In the genomic region with DNA sequence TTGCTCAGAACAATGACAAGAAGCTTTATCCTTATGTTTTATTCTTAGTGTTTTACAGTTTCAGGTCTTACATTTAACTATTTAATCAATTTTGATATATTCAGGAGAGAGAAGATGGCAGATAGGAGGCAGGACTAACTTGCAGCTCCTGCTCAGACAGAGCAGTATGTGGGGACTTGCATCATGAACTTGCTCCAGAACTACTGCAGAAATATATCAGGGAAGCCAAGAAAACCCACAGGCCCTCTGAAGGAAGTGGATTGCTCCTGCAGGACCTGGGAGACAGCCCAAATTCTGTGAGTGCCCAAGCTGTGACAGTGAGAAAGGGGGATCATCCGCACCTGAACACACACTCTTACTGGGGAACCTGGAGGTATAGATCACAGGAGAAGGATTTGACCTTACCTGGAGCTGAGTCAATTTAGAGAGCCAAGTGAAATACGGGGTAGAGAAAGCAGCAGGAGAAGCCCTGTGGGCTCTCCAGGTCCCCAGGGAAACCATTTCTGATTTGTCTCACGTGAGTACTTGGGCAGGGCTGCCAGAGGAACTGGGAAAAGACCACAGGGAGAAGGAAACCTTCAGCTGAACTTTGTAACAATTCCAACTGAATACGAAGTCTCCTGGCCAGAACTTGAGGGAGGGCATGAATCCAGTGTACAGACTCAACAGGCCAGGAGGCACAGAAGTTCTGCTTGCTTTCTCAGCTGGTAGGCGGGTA, we compare ENCODE assay signal across 27 cellular contexts. TPM values are rescaled to one million over a fixed set of nuclear protein-coding genes. Genes with fewer than 3 reads are reported as not detected.
A peak's percentile ranks its signal among the peaks of the same experiment; 100 is the strongest.
DNase-seq lines count a peak whose midpoint lies in the region; TF ChIP-seq lines count a peak whose summit lies in the region.
"Had no signal": no experiment of that assay in that cellular context is flagged by ENCODE, and none has a peak within 500 bp of the region (broad histone marks: within the 10 kb centered on the region; RNA-seq: fewer than 3 reads in every experiment).

No MANE protein-coding gene starts in this region.

- H3K27me3 Mint-ChIP-seq in chondrocyte (ENCODE audit: low read depth), result no peaks in the 10 kb centered on the region
- peaks cover 6% of the 10 kb centered on the region for H3K27me3 Mint-ChIP-seq in osteocyte (ENCODE audit: unreplicated experiment)
- no peaks in the 10 kb centered on the region for H3K27me3 Mint-ChIP-seq in activated CD4-positive, alpha-beta memory T cell treated with anti-CD3 and anti-CD28 coated beads, Interleukin-2, amount 10 ng/mL, durations not matched to agents 7 days and 5 days
- H3K27me3 Mint-ChIP-seq: B cell had no signal

- H3K4me3 ChIP-seq in tibial artery, result no peak overlapping the region
- H3K4me3 ChIP-seq: SJSA1 had no signal

- H3K9me3 Mint-ChIP-seq in chondrocyte (ENCODE audit: low read depth) (peaks cover 5% of the 10 kb centered on the region), osteocyte (ENCODE audit: unreplicated experiment) (no peaks in the 10 kb centered on the region)
- no peaks in the 10 kb centered on the region for H3K9me3 Mint-ChIP-seq in activated CD4-positive, alpha-beta memory T cell treated with anti-CD3 and anti-CD28 coated beads, Interleukin-2, amount 10 ng/mL, durations not matched to agents 7 days and 5 days

- no peak for DNase-seq in chondrocyte (ENCODE audit: low spot score)
- DNase-seq in fibroblast of gingiva (ENCODE audit: low read depth), result peak; percentile 56
- no peak for DNase-seq in osteocyte (ENCODE audit: extremely low spot score, unreplicated experiment)
- peak; percentile 30 to 80 for DNase-seq in tibial artery
- no peak for DNase-seq in activated CD4-positive, alpha-beta memory T cell treated with anti-CD3 and anti-CD28 coated beads, Interleukin-2, amount 10 ng/mL, durations not matched to agents 7 days and 5 days
- DNase-seq in A172 (ENCODE audit: low spot score), result no peak
- no peak for DNase-seq in NCI-H2196 (lab: John Stamatoyannopoulos, UW; ENCODE audit: unreplicated experiment)
- DNase-seq: Caco-2; CD8-positive, alpha-beta T cell; HCEC 1CT; Karpas-422; NCI-H1105 treated with DMSO at 0.1 percent for 48 hours; NCI-H146; NCI-H1930; NCI-H2107; NCI-H446 treated with DMSO at 0.1 percent for 48 hours; NCI-H526; NCI-H82; NK-92 treated with Interleukin-12 subunit alpha and Interleukin-12 subunit beta, amount 100 ng/mL, for 24 hours; PC-3; Right ventricle myocardium superior had no signal

- no peaks in the 10 kb centered on the region for H3K36me3 Mint-ChIP-seq in chondrocyte (ENCODE audit: low read depth)
- no peaks in the 10 kb centered on the region for H3K36me3 Mint-ChIP-seq in osteocyte (ENCODE audit: unreplicated experiment)
- no peaks in the 10 kb centered on the region for H3K36me3 Mint-ChIP-seq in activated CD4-positive, alpha-beta memory T cell treated with anti-CD3 and anti-CD28 coated beads, Interleukin-2, amount 10 ng/mL, durations not matched to agents 7 days and 5 days (ENCODE audit: low read depth)
- H3K36me3 Mint-ChIP-seq: CD8-positive, alpha-beta T cell had no signal

- H3K27me3 ChIP-seq in tibial artery, result no peaks in the 10 kb centered on the region
- H3K27me3 ChIP-seq: SJSA1 had no signal

- peak overlapping the region; percentile 63 to 67 for H3K27ac ChIP-seq in tibial artery
- H3K27ac ChIP-seq: C4-2B, SJSA1 had no signal

- H3K4me1 Mint-ChIP-seq in chondrocyte (ENCODE audit: low read depth) (peaks cover 27% of the 10 kb centered on the region), osteocyte (ENCODE audit: unreplicated experiment) (peaks cover 9% of the 10 kb centered on the region)
- H3K4me1 Mint-ChIP-seq in activated CD4-positive, alpha-beta memory T cell treated with anti-CD3 and anti-CD28 coated beads, Interleukin-2, amount 10 ng/mL, durations not matched to agents 7 days and 5 days, result no peaks in the 10 kb centered on the region
- H3K4me1 Mint-ChIP-seq: B cell had no signal

- CTCF ChIA-PET in activated CD4-positive, alpha-beta memory T cell treated with anti-CD3 and anti-CD28 coated beads, Interleukin-2, amount 10 ng/mL, durations not matched to agents 7 days and 5 days (lab: Charles Lee), result no interaction called here

- H3K36me3 ChIP-seq in tibial artery, result no peaks in the 10 kb centered on the region
- H3K36me3 ChIP-seq: SJSA1 had no signal

- intact Hi-C loops in tibial artery (cut with DNase I; ENCODE audit: low total_unique reads), result no loop called here

- H3K9me3 ChIP-seq in tibial artery, result no peaks in the 10 kb centered on the region
- H3K9me3 ChIP-seq: Caco-2, SJSA1 had no signal

- no peak overlapping the region for H3K4me3 Mint-ChIP-seq in chondrocyte (ENCODE audit: unreplicated experiment)
- no peak overlapping the region for H3K4me3 Mint-ChIP-seq in osteocyte (ENCODE audit: unreplicated experiment)
- no peak overlapping the region for H3K4me3 Mint-ChIP-seq in activated CD4-positive, alpha-beta memory T cell treated with anti-CD3 and anti-CD28 coated beads, Interleukin-2, amount 10 ng/mL, durations not matched to agents 7 days and 5 days
- H3K4me3 Mint-ChIP-seq: B cell; CD8-positive, alpha-beta T cell had no signal

- TF ChIP-seq CTCF in chondrocyte (IDR thresholded peaks at IDR 0.05), result peak; percentile 9
- TF ChIP-seq CTCF in osteocyte (IDR thresholded peaks at IDR 0.05), result no peak
- no peak for TF ChIP-seq CTCF in tibial artery (IDR thresholded peaks at IDR 0.05)

- POLR2A ChIA-PET in activated CD4-positive, alpha-beta memory T cell treated with anti-CD3 and anti-CD28 coated beads, Interleukin-2, amount 10 ng/mL, durations not matched to agents 7 days and 5 days (lab: Charles Lee), result no interaction called here

- H3K4me1 ChIP-seq in tibial artery, result peaks cover 0 to 27% (median 7%) of the 10 kb centered on the region in 4 donors
- H3K4me1 ChIP-seq: Caco-2 had no signal

- peak overlapping the region; percentile 64 for H3K27ac Mint-ChIP-seq in chondrocyte (ENCODE audit: unreplicated experiment)
- peak overlapping the region; percentile 56 for H3K27ac Mint-ChIP-seq in osteocyte (ENCODE audit: unreplicated experiment)
- no peak overlapping the region for H3K27ac Mint-ChIP-seq in activated CD4-positive, alpha-beta memory T cell treated with anti-CD3 and anti-CD28 coated beads, Interleukin-2, amount 10 ng/mL, durations not matched to agents 7 days and 5 days
- H3K27ac Mint-ChIP-seq: B cell; CD8-positive, alpha-beta T cell had no signal

RNA-seq across cellular contexts. Expression of a gene that starts 28.9 kb away (rescaled TPM):
- total RNA-seq in chondrocyte (0.22 TPM in 1 of 3 replicates, not detected in the others), osteocyte (0.38 TPM in 1 of 2 replicates, not detected in the other)
- not detected for total RNA-seq in activated CD4-positive, alpha-beta memory T cell treated with anti-CD3 and anti-CD28 coated beads, Interleukin-2, amount 10 ng/mL, durations not matched to agents 7 days and 5 days
- 40.6 and 55.8 TPM in 2 replicates for total RNA-seq in A172 (2014; rRNA removed; shearing (Covaris generic))
- total RNA-seq: B cell; CD8-positive, alpha-beta T cell; H1; M059J; Right ventricle myocardium superior; RPMI7951; SJSA1 had no signal

Comparison
In these comparisons a context has a peak if more than half of its experiments do, and no peak if none do; other contexts are left out.
1. DNase-seq: peak in fibroblast of gingiva (single experiment) and tibial artery (2 of 2); none in chondrocyte (single experiment), osteocyte (single experiment), activated CD4-positive, alpha-beta memory T cell treated with anti-CD3 and anti-CD28 coated beads, Interleukin-2, amount 10 ng/mL, durations not matched to agents 7 days and 5 days (single experiment), A172 (single experiment) and NCI-H2196 (single experiment).
2. RNA of a gene that starts 28.9 kb away (total RNA-seq): 40.6 to 55.8 TPM in A172; 0.38 TPM in osteocyte, 0.22 TPM in chondrocyte and not detected in activated CD4-positive, alpha-beta memory T cell treated with anti-CD3 and anti-CD28 coated beads, Interleukin-2, amount 10 ng/mL, durations not matched to agents 7 days and 5 days; every median in the first group is over 10 times any median in the second.